ENCODE assay signal across 18 cellular contexts in genomic region chr10:5970527-5970926, GRCh38. TPM values are rescaled to one million over a fixed set of nuclear protein-coding genes. Genes with fewer than 3 reads are reported as not detected.
DNase-seq lines count a peak whose midpoint lies in the region; ATAC-seq and TF ChIP-seq lines count a peak whose summit lies in the region.
"Had no signal": no experiment of that assay in that cellular context is flagged by ENCODE, and none has a peak within 500 bp of the region (broad histone marks: within the 10 kb centered on the region; RNA-seq: fewer than 3 reads in every experiment).

No MANE protein-coding gene starts in this region.

- POLR2A ChIA-PET in activated CD4-positive, alpha-beta memory T cell treated with anti-CD3 and anti-CD28 coated beads, Interleukin-2, amount 10 ng/mL, durations not matched to agents 7 days and 5 days (lab: Charles Lee), result interaction anchor here (1.0 to 1.8 kb wide), 5 partner anchors 68 to 159 kb away, joined by 3 to 6 read pairs (median 5); partner anchors contain the start of genes ANKRD16, FBH1 and GDI2

- peaks cover 38% of the 10 kb centered on the region for H3K36me3 Mint-ChIP-seq in activated CD4-positive, alpha-beta memory T cell treated with anti-CD3 and anti-CD28 coated beads, Interleukin-2, amount 10 ng/mL, durations not matched to agents 7 days and 5 days (ENCODE audit: low read depth)

- H3K27ac ChIP-seq in lung (ENCODE audit: low read depth in 1 of 2, low read length in 1 of 2) (peak overlapping the region; percentile 36 to 73), upper lobe of left lung (peak overlapping the region; percentile 67 to 96 (median 76)), SJCRH30 (no peak overlapping the region)

- TF ChIP-seq CTCF in lung (IDR thresholded peaks at IDR 0.05; ENCODE audit: control extremely low read depth, extremely low read depth) (no peak), upper lobe of left lung (IDR thresholded peaks at IDR 0.05) (no peak)

- H3K4me1 Mint-ChIP-seq in activated CD4-positive, alpha-beta memory T cell treated with anti-CD3 and anti-CD28 coated beads, Interleukin-2, amount 10 ng/mL, durations not matched to agents 7 days and 5 days, result peaks cover 53% of the 10 kb centered on the region

- TF ChIP-seq POLR2A in upper lobe of left lung (IDR thresholded peaks at IDR 0.05), result no peak

- H3K36me3 ChIP-seq in lung (ENCODE audit: control insufficient read depth in 2 of 2, insufficient read depth in 2 of 2, low read length in 2 of 2) (peaks cover 0 to 10% of the 10 kb centered on the region in 2 donors), upper lobe of left lung (peaks cover 0 to 14% (median 3%) of the 10 kb centered on the region in 4 donors), SJCRH30 (no peaks in the 10 kb centered on the region)

- peaks cover 0 to 15% of the 10 kb centered on the region in 2 donors for H3K4me1 ChIP-seq in lung (ENCODE audit: control insufficient read depth in 2 of 2, insufficient read depth in 2 of 2, low read length in 2 of 2)
- peaks cover 24 to 54% (median 33%) of the 10 kb centered on the region in 4 donors for H3K4me1 ChIP-seq in upper lobe of left lung
- H3K4me1 ChIP-seq in SJCRH30, result no peaks in the 10 kb centered on the region

- H3K9me3 Mint-ChIP-seq in activated CD4-positive, alpha-beta memory T cell treated with anti-CD3 and anti-CD28 coated beads, Interleukin-2, amount 10 ng/mL, durations not matched to agents 7 days and 5 days, result no peaks in the 10 kb centered on the region
- H3K9me3 Mint-ChIP-seq: naive thymus-derived CD8-positive, alpha-beta T cell had no signal

- DNase-seq in left ventricle myocardium superior, result peak; percentile 6
- no peak for DNase-seq in cardiac septum (ENCODE audit: low spot score)
- no peak for DNase-seq in activated CD4-positive, alpha-beta memory T cell treated with anti-CD3 and anti-CD28 coated beads, Interleukin-2, amount 10 ng/mL, durations not matched to agents 7 days and 5 days
- no peak for DNase-seq in lung (ENCODE audit: low spot score)
- DNase-seq in upper lobe of left lung, result no peak
- DNase-seq in SJCRH30, result no peak
- DNase-seq: activated CD4-positive, CD25-positive, alpha-beta regulatory T cell; amygdala; central memory CD4-positive, alpha-beta T cell; DMS79; glutamatergic neuron; mammary epithelial cell; naive thymus-derived CD8-positive, alpha-beta T cell; NCI-H1436; T-helper 9 cell had no signal

- ATAC-seq in left ventricle myocardium superior, result no peak
- no peak for ATAC-seq in lung (ENCODE audit: insufficient read depth, low FRiP score)
- ATAC-seq in upper lobe of left lung (ENCODE audit: low FRiP score in 2 of 2), result no peak
- no peak for ATAC-seq in activated CD4-positive, CD25-positive, alpha-beta regulatory T cell treated with anti-CD3 and anti-CD28 coated beads, Interleukin-2, amount 50 U/mL, for 24 hours
- ATAC-seq in GM21576 (IDR thresholded peaks at IDR 0.05; ENCODE audit: unreplicated experiment), result no peak
- ATAC-seq: HCT116; naive thymus-derived CD8-positive, alpha-beta T cell had no signal

- intact Hi-C loops in left ventricle myocardium superior (cut with micrococcal nuclease) (no loop called here), cardiac septum (cut with DNase I) (no loop called here)

- peak overlapping the region; percentile 84 for H3K27ac Mint-ChIP-seq in activated CD4-positive, alpha-beta memory T cell treated with anti-CD3 and anti-CD28 coated beads, Interleukin-2, amount 10 ng/mL, durations not matched to agents 7 days and 5 days

- H3K4me3 Mint-ChIP-seq in activated CD4-positive, alpha-beta memory T cell treated with anti-CD3 and anti-CD28 coated beads, Interleukin-2, amount 10 ng/mL, durations not matched to agents 7 days and 5 days, result peak overlapping the region; percentile 60
- H3K4me3 Mint-ChIP-seq: naive thymus-derived CD8-positive, alpha-beta T cell had no signal

- H3K9me3 ChIP-seq in lung (ENCODE audit: control insufficient read depth in 2 of 2, insufficient read depth in 1 of 2, low read length in 1 of 2) (no peaks in the 10 kb centered on the region), upper lobe of left lung (no peaks in the 10 kb centered on the region), SJCRH30 (replicated peaks) (no peaks in the 10 kb centered on the region)

- H3K27me3 ChIP-seq in lung (ENCODE audit: control insufficient read depth, insufficient read depth) (no peaks in the 10 kb centered on the region), upper lobe of left lung (no peaks in the 10 kb centered on the region), SJCRH30 (no peaks in the 10 kb centered on the region)

- H3K27me3 Mint-ChIP-seq in activated CD4-positive, alpha-beta memory T cell treated with anti-CD3 and anti-CD28 coated beads, Interleukin-2, amount 10 ng/mL, durations not matched to agents 7 days and 5 days, result no peaks in the 10 kb centered on the region
- H3K27me3 Mint-ChIP-seq: naive thymus-derived CD8-positive, alpha-beta T cell had no signal

- H3K4me3 ChIP-seq in lung (no peak overlapping the region), upper lobe of left lung (no peak overlapping the region), SJCRH30 (no peak overlapping the region)

- CTCF ChIA-PET in activated CD4-positive, alpha-beta memory T cell treated with anti-CD3 and anti-CD28 coated beads, Interleukin-2, amount 10 ng/mL, durations not matched to agents 7 days and 5 days (lab: Charles Lee), result interaction anchor here (2.6 kb wide), 1 partner anchor 116 kb away, joined by 12 read pairs; no protein-coding TSS in a partner anchor

- TF ChIP-seq EP300 in upper lobe of left lung (IDR thresholded peaks at IDR 0.05), result no peak

- WGBS in lung, 2 donors, result 90 to 92% methylated on average over 3 of the region's 3 CpGs
- WGBS in upper lobe of left lung, 2 donors, result 84 to 87% methylated on average over 3 of the region's 3 CpGs

RNA-seq across cellular contexts. Expression of gene IL15RA, which starts 6.8 kb away (rescaled TPM):
- 7.0 TPM for total RNA-seq in left ventricle myocardium superior
- 3.9 TPM for total RNA-seq in cardiac septum
- 10 to 100 TPM; 22.1 to 24.5 TPM for total RNA-seq in activated CD4-positive, alpha-beta memory T cell treated with anti-CD3 and anti-CD28 coated beads, Interleukin-2, amount 10 ng/mL, durations not matched to agents 7 days and 5 days
- 10 to 100 TPM; 13.2 to 40.0 TPM for total RNA-seq in lung
- polyA plus RNA-seq in lung, result 10 to 100 TPM; 25.5 to 67.7 TPM
- total RNA-seq in upper lobe of left lung, result 10 to 100 TPM; 28.0 to 72.6 (median 35.1) TPM
- not detected in 2 replicates for total RNA-seq in SJCRH30 (2014; rRNA removed; shearing (Covaris generic))
